Comparison of ENCODE assay signal across 15 cellular contexts in the genomic region with DNA sequence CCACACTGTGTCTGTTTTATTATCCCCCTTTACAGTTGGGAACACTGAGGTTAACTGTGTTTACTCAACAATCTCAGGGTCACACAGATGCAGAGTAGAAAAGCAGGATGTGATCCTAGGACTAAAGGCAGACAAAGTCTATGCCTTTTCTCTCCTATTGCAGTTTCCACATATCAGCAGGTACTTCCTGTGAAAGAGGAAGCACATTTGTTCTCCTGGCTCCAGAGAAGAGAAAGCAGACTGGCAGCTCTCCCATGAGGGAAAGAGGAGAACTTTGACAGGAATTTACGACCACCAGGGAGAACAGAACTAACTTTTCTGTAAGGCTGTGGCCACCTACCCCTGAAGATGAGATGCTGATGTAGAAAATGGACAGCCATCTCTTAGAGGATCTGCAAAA.
DNase-seq lines count a peak whose midpoint lies in the region; ATAC-seq and TF ChIP-seq lines count a peak whose summit lies in the region.
"Had no signal": no experiment of that assay in that cellular context is flagged by ENCODE, and none has a peak within 500 bp of the region (broad histone marks: within the 10 kb centered on the region; RNA-seq: fewer than 3 reads in every experiment).

No MANE protein-coding gene starts in this region.

- no peak for TF ChIP-seq CTCF in hepatocyte (IDR thresholded peaks at IDR 0.05; ENCODE audit: poor library complexity)
- TF ChIP-seq CTCF in sigmoid colon (IDR thresholded peaks at IDR 0.05), result no peak
- TF ChIP-seq CTCF in gastrocnemius medialis (IDR thresholded peaks at IDR 0.05 in 4 of 5, conservative IDR thresholded peaks at IDR 0.05 in 1 of 5), result no peak

- no peak for TF ChIP-seq POLR2A in sigmoid colon (IDR thresholded peaks at IDR 0.05)
- no peak for TF ChIP-seq POLR2A in gastrocnemius medialis (IDR thresholded peaks at IDR 0.05)

- DNase-seq in HCEC 1CT (peak; percentile 36), NCI-H226 (peak; percentile 22), hepatocyte (ENCODE audit: low spot score) (no peak), sigmoid colon (no peak), KG1 (lab: John Stamatoyannopoulos, UW) (no peak), gastrocnemius medialis (no peak)
- DNase-seq: CD8-positive, alpha-beta T cell; COR-L47; DMS53; H7 had no signal

- no peaks in the 10 kb centered on the region for H3K79me2 ChIP-seq in hepatocyte

- no peaks in the 10 kb centered on the region for H3K27me3 ChIP-seq in hepatocyte
- H3K27me3 ChIP-seq in sigmoid colon, result no peaks in the 10 kb centered on the region
- H3K27me3 ChIP-seq in gastrocnemius medialis, result no peaks in the 10 kb centered on the region

- in situ Hi-C loops in gastrocnemius medialis (cut with MboI; ENCODE audit: low sequenced_read_pairs in 4 of 4), result no loop called here

- no peak overlapping the region for H3K4me3 ChIP-seq in hepatocyte
- H3K4me3 ChIP-seq in sigmoid colon, result no peak overlapping the region
- H3K4me3 ChIP-seq in gastrocnemius medialis, result no peak overlapping the region
- H3K4me3 ChIP-seq: A549, GM23338 had no signal

- no peak overlapping the region for H3K4me2 ChIP-seq in hepatocyte
- H3K4me2 ChIP-seq: A549, GM23338 had no signal

- H3K36me3 ChIP-seq in hepatocyte (replicated peaks; ENCODE audit: insufficient read depth, low read depth) (no peaks in the 10 kb centered on the region), sigmoid colon (no peaks in the 10 kb centered on the region), gastrocnemius medialis (no peaks in the 10 kb centered on the region)

- H2AFZ ChIP-seq in hepatocyte, result no peak overlapping the region
- H2AFZ ChIP-seq: GM23338 had no signal

- H3K9me3 ChIP-seq in hepatocyte (ENCODE audit: low read depth) (no peaks in the 10 kb centered on the region), sigmoid colon (no peaks in the 10 kb centered on the region), gastrocnemius medialis (no peaks in the 10 kb centered on the region)
- H3K9me3 ChIP-seq: A549 had no signal

- peaks cover 14% of the 10 kb centered on the region for H3K4me1 ChIP-seq in hepatocyte (ENCODE audit: insufficient read depth)
- peaks cover 0 to 59% (median 53%) of the 10 kb centered on the region in 4 donors for H3K4me1 ChIP-seq in sigmoid colon
- H3K4me1 ChIP-seq in gastrocnemius medialis, result no peaks in the 10 kb centered on the region

- no peaks in the 10 kb centered on the region for H4K20me1 ChIP-seq in hepatocyte (ENCODE audit: insufficient read depth, poor library complexity, severe bottlenecking)

- TF ChIP-seq EP300 in sigmoid colon (IDR thresholded peaks at IDR 0.05), result no peak

- WGBS in hepatocyte (ENCODE audit: low lambda C conversion rate, missing lambda C conversion rate), result 64% methylated on average over 1 of the region's 1 CpG
- WGBS in sigmoid colon, 2 donors, result 37 to 40% methylated on average over 1 of the region's 1 CpG

- H3K9me2 ChIP-seq in hepatocyte (replicated peaks; ENCODE audit: insufficient read depth), result no peaks in the 10 kb centered on the region

- intact Hi-C loops in sigmoid colon (cut with DNase I), result loop anchor here (2.0 to 5.0 kb wide), 2 partner anchors 55 to 100 kb away; no protein-coding TSS in a partner anchor
- intact Hi-C loops in gastrocnemius medialis (cut with DNase I; ENCODE audit: low total_unique reads), result no loop called here

- H3K27ac ChIP-seq in hepatocyte (peak overlapping the region; percentile 11), sigmoid colon (peak overlapping the region in 3 of 4 donors; percentile 48 to 77 (median 63)), gastrocnemius medialis (no peak overlapping the region)
- H3K27ac ChIP-seq: A549 had no signal

- no peak for ATAC-seq in GM21529 (IDR thresholded peaks at IDR 0.05; ENCODE audit: unreplicated experiment)
- no peak for ATAC-seq in GM21390 (IDR thresholded peaks at IDR 0.05; ENCODE audit: unreplicated experiment)
- ATAC-seq in gastrocnemius medialis, result no peak
- ATAC-seq: A549; CD8-positive, alpha-beta T cell; GM23338; HepG2 had no signal

Comparison
In these comparisons a context has a peak if more than half of its experiments do, and no peak if none do; other contexts are left out.
1. DNase-seq: peak in HCEC 1CT (single experiment) and NCI-H226 (single experiment); none in hepatocyte (single experiment), sigmoid colon (single experiment), KG1 (single experiment) and gastrocnemius medialis (0 of 2).
2. H3K27ac ChIP-seq: peak in hepatocyte (single experiment) and sigmoid colon (3 of 4); none in gastrocnemius medialis (0 of 4).